ENCODE assay signal across 8 cellular contexts in the genomic region with DNA sequence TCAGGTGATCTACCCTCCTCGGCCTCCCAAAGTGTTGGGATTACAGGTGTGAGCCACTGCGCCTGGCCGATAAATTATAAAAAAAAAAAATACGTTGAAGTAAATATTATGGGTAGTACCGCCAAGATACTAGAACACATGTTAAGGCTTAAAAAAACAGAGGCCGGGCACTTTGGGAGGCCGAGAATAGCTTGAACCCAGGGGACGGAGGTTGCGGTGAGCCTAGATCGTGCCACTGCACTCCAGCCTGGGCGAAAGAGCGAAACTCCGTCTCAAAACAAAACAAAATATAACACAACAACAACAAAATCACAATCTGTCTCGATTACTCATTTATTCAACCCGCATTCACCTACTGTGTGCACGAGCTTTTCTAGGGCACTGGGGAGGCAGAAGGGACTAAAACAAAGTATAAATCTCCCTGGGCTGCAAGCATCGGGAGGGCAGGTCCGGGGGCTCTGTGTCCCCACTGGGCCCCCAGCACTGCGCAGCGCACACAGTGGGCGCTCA. TPM values are rescaled to one million over a fixed set of nuclear protein-coding genes. Genes with fewer than 3 reads are reported as not detected.
DNase-seq lines count a peak whose midpoint lies in the region; ATAC-seq and TF ChIP-seq lines count a peak whose summit lies in the region.

No MANE protein-coding gene starts in this region.

- H3K4me1 Mint-ChIP-seq in nephron = peaks cover 19% of the 10 kb centered on the region

- peak overlapping the region; percentile 82 for H2AFZ ChIP-seq in Loucy (ENCODE audit: low read length)

- H3K9me3 Mint-ChIP-seq in nephron = no peaks in the 10 kb centered on the region

- no peaks in the 10 kb centered on the region for H3K9me2 ChIP-seq in Loucy (replicated peaks; ENCODE audit: low read depth, low read length)

- no peaks in the 10 kb centered on the region for H3F3A ChIP-seq in Loucy (ENCODE audit: low read depth)

- DNase-seq in AG10803 (ENCODE audit: low read depth) (no peak), DMS53 treated with DMSO at 0.1 percent for 48 hours (lab: John Stamatoyannopoulos, UW; ENCODE audit: unreplicated experiment) (no peak), SK-N-DZ (ENCODE audit: low spot score) (no peak), NCI-H510A (lab: John Stamatoyannopoulos, UW) (no peak)

- H4K20me1 ChIP-seq in Loucy (ENCODE audit: insufficient read depth, low read length, poor library complexity, severe bottlenecking) = peaks cover 27% of the 10 kb centered on the region

- peaks cover 46% of the 10 kb centered on the region for H3K79me2 ChIP-seq in Loucy (ENCODE audit: insufficient read depth, low read length)

- H3K4me3 Mint-ChIP-seq in nephron = peak overlapping the region; percentile 83 to 92 (median 86)

- H3K4me2 ChIP-seq in Loucy (ENCODE audit: low read depth, low read length, poor library complexity, severe bottlenecking) = peak overlapping the region; percentile 82

- H3K36me3 ChIP-seq in Loucy (ENCODE audit: insufficient read depth, low read length) (no peaks in the 10 kb centered on the region), duodenal mucosa (ENCODE audit: control insufficient read depth in 1 of 2, insufficient read depth in 2 of 2, low read length in 2 of 2) (no peaks in the 10 kb centered on the region)

- H3K4me3 ChIP-seq in AG10803 (ENCODE audit: low read length) = peak overlapping the region; percentile 84
- peak overlapping the region; percentile 79 for H3K4me3 ChIP-seq in Loucy (ENCODE audit: low read length, poor library complexity, severe bottlenecking)
- peak overlapping the region; percentile 93 to 94 for H3K4me3 ChIP-seq in duodenal mucosa (ENCODE audit: low read depth in 1 of 2, low read length in 2 of 2)

- H3K9ac ChIP-seq in Loucy (ENCODE audit: low read depth, low read length, poor library complexity, severe bottlenecking) (peak overlapping the region; percentile 86), duodenal mucosa (ENCODE audit: low read depth in 1 of 2, low read length in 2 of 2) (peak overlapping the region; percentile 93 to 95)

- peaks cover 16% of the 10 kb centered on the region for H3K4me1 ChIP-seq in Loucy (ENCODE audit: insufficient read depth, low read length, poor library complexity, severe bottlenecking)
- peaks cover 13 to 20% of the 10 kb centered on the region in 2 donors for H3K4me1 ChIP-seq in duodenal mucosa (ENCODE audit: control insufficient read depth in 1 of 2, insufficient read depth in 2 of 2, low read length in 2 of 2)

- H3K27ac ChIP-seq in duodenal mucosa (ENCODE audit: low read depth, low read length) = peak overlapping the region; percentile 97

- no peak for ATAC-seq in GM18873 (IDR thresholded peaks at IDR 0.05; ENCODE audit: low FRiP score, unreplicated experiment)

- H3K9me3 ChIP-seq in Loucy (ENCODE audit: insufficient read depth, low read depth, low read length) (no peaks in the 10 kb centered on the region), duodenal mucosa (ENCODE audit: control insufficient read depth in 1 of 2, low read length in 2 of 2) (no peaks in the 10 kb centered on the region)

- peaks cover 4% of the 10 kb centered on the region for H3K36me3 Mint-ChIP-seq in nephron (ENCODE audit: low read depth)

- H3K27me3 Mint-ChIP-seq in nephron (ENCODE audit: low read depth) = peaks cover 2% of the 10 kb centered on the region

- peak overlapping the region; percentile 54 to 86 (median 83) for H3K27ac Mint-ChIP-seq in nephron

- H3K27me3 ChIP-seq in Loucy (ENCODE audit: insufficient read depth, low read length, poor library complexity, severe bottlenecking) (no peaks in the 10 kb centered on the region), duodenal mucosa (ENCODE audit: control insufficient read depth in 1 of 2, insufficient read depth in 2 of 2, low read length in 2 of 2) (no peaks in the 10 kb centered on the region)

- TF ChIP-seq CTCF in AG10803 (conservative IDR thresholded peaks at IDR 0.05; ENCODE audit: low read length) (no peak), Loucy (conservative IDR thresholded peaks at IDR 0.05; ENCODE audit: low read length) (no peak), nephron (IDR thresholded peaks at IDR 0.05; ENCODE audit: unreplicated experiment in 3 of 3) (no peak)

RNA-seq across cellular contexts. Expression of gene BICRA, which starts 1.3 kb away (rescaled TPM):
- polyA plus RNA-seq in SK-N-DZ (2014; cell fraction: cytosol; rRNA removed) = 0.51 and 0.93 TPM in 2 replicates
- 0.38 and 8.2 TPM in 2 replicates for polyA plus RNA-seq in SK-N-DZ (2014; cell fraction: nucleus; rRNA removed)

RNA-seq across cellular contexts. Expression of gene ZNF541, which starts 34.7 kb away (rescaled TPM):
- 0.05 TPM in 1 of 2 replicates, not detected in the other for polyA plus RNA-seq in SK-N-DZ (2014; cell fraction: cytosol; rRNA removed)
- not detected in 2 replicates for polyA plus RNA-seq in SK-N-DZ (2014; cell fraction: nucleus; rRNA removed)
